15 cellular contexts compared by ENCODE assay signal in genomic region chr17:74444406-74444805, GRCh38. TPM values are rescaled to one million over a fixed set of nuclear protein-coding genes. Genes with fewer than 3 reads are reported as not detected.
DNase-seq lines count a peak whose midpoint lies in the region; ATAC-seq and TF ChIP-seq lines count a peak whose summit lies in the region.
"Had no signal": no experiment of that assay in that cellular context is flagged by ENCODE, and none has a peak within 500 bp of the region (broad histone marks: within the 10 kb centered on the region; RNA-seq: fewer than 3 reads in every experiment).

No MANE protein-coding gene starts in this region.

- H3K9me3 ChIP-seq in breast epithelium = no peaks in the 10 kb centered on the region
- no peaks in the 10 kb centered on the region for H3K9me3 ChIP-seq in psoas muscle

- intact Hi-C loops in Calu3 (cut with micrococcal nuclease; ENCODE audit: unreplicated experiment) (no loop called here), breast epithelium (cut with DNase I; ENCODE audit: low total_unique reads) (loop anchor here (1.0 kb wide), 1 partner anchor 13 kb away; no protein-coding TSS in a partner anchor), psoas muscle (cut with DNase I) (no loop called here)

- H3K4me1 Mint-ChIP-seq in Calu3 (ENCODE audit: low read depth, unreplicated experiment) = peaks cover 22% of the 10 kb centered on the region

- BruUV-seq in Calu3 (replicated peaks; lab: Mats Ljungman, UMichigan) = no TSS peak

- H3K4me3 Mint-ChIP-seq in Calu3 (ENCODE audit: low read depth, unreplicated experiment) = no peak overlapping the region

- H3K36me3 Mint-ChIP-seq in Calu3 (ENCODE audit: insufficient read depth, unreplicated experiment) = peaks cover 17% of the 10 kb centered on the region

- H3K27ac Mint-ChIP-seq in Calu3 (ENCODE audit: unreplicated experiment) = peak overlapping the region; percentile 88

- no peaks in the 10 kb centered on the region for H3K27me3 ChIP-seq in breast epithelium
- no peaks in the 10 kb centered on the region for H3K27me3 ChIP-seq in psoas muscle (ENCODE audit: insufficient read depth in 3 of 3, low read length in 2 of 3)

- H3K36me3 ChIP-seq in breast epithelium = no peaks in the 10 kb centered on the region
- peaks cover 0 to 40% of the 10 kb centered on the region in 2 donors for H3K36me3 ChIP-seq in psoas muscle (ENCODE audit: insufficient read depth in 1 of 2, low read depth in 1 of 2)

- H3K27me3 Mint-ChIP-seq in Calu3 (ENCODE audit: unreplicated experiment) = no peaks in the 10 kb centered on the region

- TF ChIP-seq CTCF in Calu3 (IDR thresholded peaks at IDR 0.05; ENCODE audit: unreplicated experiment) = no peak
- no peak for TF ChIP-seq CTCF in breast epithelium (IDR thresholded peaks at IDR 0.05)
- no peak for TF ChIP-seq CTCF in psoas muscle (IDR thresholded peaks at IDR 0.05)

- DNase-seq in Calu3 = no peak
- no peak for DNase-seq in breast epithelium (ENCODE audit: low spot score in 2 of 2)
- peak; percentile 38 for DNase-seq in iPS-NIHi11 (ENCODE audit: low spot score)
- peak; percentile 75 to 89 for DNase-seq in psoas muscle
- no peak for DNase-seq in 8988T
- no peak for DNase-seq in T-helper 9 cell
- DNase-seq in DMS 273 treated with DMSO at 0.1 percent for 48 hours (lab: John Stamatoyannopoulos, UW) = no peak
- DNase-seq: activated CD4-positive, CD25-positive, alpha-beta regulatory T cell; GDM1; NCI-H2107; RPMI8226; stimulated activated CD8-positive, alpha-beta memory T cell treated with anti-CD3 and anti-CD28 coated beads, Interleukin-4, amount 100 ng/mL, for 48 hours had no signal

- CTCF ChIA-PET in Calu3 (lab: Charles Lee) = interaction anchor here (1.3 kb wide), 1 partner anchor 27 kb away, joined by 9 read pairs; no protein-coding TSS in a partner anchor

- H3K4me3 ChIP-seq in breast epithelium (no peak overlapping the region), psoas muscle (no peak overlapping the region)

- H3K9me3 Mint-ChIP-seq in Calu3 (ENCODE audit: low read depth, unreplicated experiment) = no peaks in the 10 kb centered on the region

- H3K4me1 ChIP-seq in breast epithelium (peaks cover 9 to 29% of the 10 kb centered on the region in 2 donors), psoas muscle (peaks cover 71% of the 10 kb centered on the region)

- H3K27ac ChIP-seq in breast epithelium (peak overlapping the region; percentile 93 to 95), psoas muscle (peak overlapping the region; percentile 92)

- ATAC-seq in psoas muscle (peak; percentile 36 to 67 (median 46)), GM18520 (IDR thresholded peaks at IDR 0.05; ENCODE audit: unreplicated experiment) (no peak)

- WGBS in psoas muscle, 3 donors = 15 to 45% (median 32%) methylated on average over 11 to 12 of the region's 12 CpGs

- TF ChIP-seq POLR2A in breast epithelium (IDR thresholded peaks at IDR 0.05) = no peak

RNA-seq across cellular contexts. Expression of gene GPRC5C, which starts 12.5 kb away (rescaled TPM):
- total RNA-seq in Calu3 (2022) = 37.3 and 48.7 TPM in 2 replicates
- total RNA-seq in breast epithelium = 10 to 100 TPM; 24.3 to 69.2 (median 40.3) TPM
- total RNA-seq in psoas muscle = 100 to 1,000 TPM in 2 of 4 donors, 10 to 100 TPM in 2; 57.0 to 123 (median 97.7) TPM
- polyA plus RNA-seq in psoas muscle = 10 to 100 TPM; 42.9 to 47.7 (median 44.8) TPM

RNA-seq across cellular contexts. Expression of gene CD300A, which starts 22.0 kb away (rescaled TPM):
- total RNA-seq in Calu3 (2022) (0.45 TPM in 1 of 2 replicates, not detected in the other), breast epithelium (10 to 100 TPM in 2 of 3 donors, 1 to 10 TPM in 1; 6.2 to 15.7 (median 10.2) TPM), psoas muscle (1 to 10 TPM in 2 of 4 donors, under 1 TPM in 2; 0.54 to 2.4 (median 1.2) TPM)
- polyA plus RNA-seq in psoas muscle = under 1 TPM; 0.29 to 0.69 (median 0.38) TPM
- total RNA-seq: bronchial epithelial cell, lung microvascular endothelial cell had no signal

Comparison
In these comparisons a context has a peak if more than half of its experiments do, and no peak if none do; other contexts are left out.
1. DNase-seq: peak in iPS-NIHi11 (single experiment) and psoas muscle (2 of 2); none in Calu3 (single experiment), breast epithelium (0 of 2), 8988T (single experiment), T-helper 9 cell (single experiment) and DMS 273 treated with DMSO at 0.1 percent for 48 hours (single experiment).